Comparison of ENCODE assay signal across 17 cellular contexts in the genomic region with DNA sequence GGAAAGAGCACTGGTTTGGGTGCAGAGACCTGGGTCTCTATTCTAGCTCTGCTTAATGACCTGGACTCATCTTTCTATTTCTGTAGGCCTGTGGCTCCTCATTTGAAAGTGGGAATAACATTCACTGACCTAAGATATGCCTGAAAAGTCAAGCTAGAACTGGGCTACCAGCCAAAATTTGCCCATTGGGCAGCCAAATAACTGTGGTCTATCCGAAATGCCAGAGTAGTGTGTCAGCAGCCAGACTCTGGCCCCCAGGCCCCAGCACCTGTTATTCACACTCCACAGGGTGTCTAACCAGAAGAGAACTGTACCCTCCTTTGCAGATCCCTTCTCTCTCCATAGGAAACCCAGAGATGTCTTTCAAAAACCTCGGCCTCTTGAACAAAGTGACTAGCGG. TPM values are rescaled to one million over a fixed set of nuclear protein-coding genes. Genes with fewer than 3 reads are reported as not detected.
A peak's percentile ranks its signal among the peaks of the same experiment; 100 is the strongest.
DNase-seq lines count a peak whose midpoint lies in the region; ATAC-seq, FAIRE-seq and TF ChIP-seq lines count a peak whose summit lies in the region.
"Had no signal": no experiment of that assay in that cellular context is flagged by ENCODE, and none has a peak within 500 bp of the region (broad histone marks: within the 10 kb centered on the region; RNA-seq: fewer than 3 reads in every experiment).

No MANE protein-coding gene starts in this region.

- H3K9me3 ChIP-seq in SJCRH30 (replicated peaks), result peaks cover 4% of the 10 kb centered on the region
- H3K9me3 ChIP-seq in thyroid gland, result no peaks in the 10 kb centered on the region
- H3K9me3 ChIP-seq: pancreas had no signal

- no peak overlapping the region for H3K4me3 ChIP-seq in SJCRH30
- no peak overlapping the region for H3K4me3 ChIP-seq in fibroblast of the aortic adventitia (ENCODE audit: low read depth, low read length)
- H3K4me3 ChIP-seq in thyroid gland (replicated peaks in 1 of 3), result no peak overlapping the region
- H3K4me3 ChIP-seq: ascending aorta, pancreas, upper lobe of left lung had no signal

- no peak for TF ChIP-seq POLR2A in thyroid gland (IDR thresholded peaks at IDR 0.05)

- H3K27ac ChIP-seq in SJCRH30 (peak overlapping the region; percentile 46), thyroid gland (no peak overlapping the region)
- H3K27ac ChIP-seq: ascending aorta, pancreas, upper lobe of left lung had no signal

- intact Hi-C loops in Right ventricle myocardium superior (cut with DNase I), result no loop called here
- intact Hi-C loops in cardiac septum (cut with DNase I), result no loop called here
- intact Hi-C loops in thyroid gland (cut with DNase I), result no loop called here

- no peaks in the 10 kb centered on the region for H3K36me3 ChIP-seq in SJCRH30
- H3K36me3 ChIP-seq in thyroid gland, result no peaks in the 10 kb centered on the region
- H3K36me3 ChIP-seq: ascending aorta, pancreas, upper lobe of left lung had no signal

- TF ChIP-seq CTCF in fibroblast of the aortic adventitia (IDR thresholded peaks at IDR 0.05; ENCODE audit: insufficient read depth, low read length) (no peak), thyroid gland (IDR thresholded peaks at IDR 0.05) (no peak)

- DNase-seq in Right ventricle myocardium superior (peak; percentile 37), cardiac septum (ENCODE audit: low spot score) (no peak), SJCRH30 (peak; percentile 97 to 99), fibroblast of the aortic adventitia (ENCODE audit: low read depth) (peak; percentile 23), urothelium cell line (ENCODE audit: low spot score) (peak; percentile 91), activated gamma-delta T cell treated with Interleukin-2 at 50 U/mL for 16 hours (no peak), thyroid gland (no peak)
- DNase-seq: activated CD4-positive, alpha-beta T cell treated with anti-CD3 and anti-CD28 coated beads for 4 hours; midbrain; NCI-H1436 treated with DMSO at 0.1 percent for 48 hours; NCI-H526; pancreas; upper lobe of left lung had no signal

- no peak for FAIRE-seq in urothelium cell line (lab: Jason Lieb, UNC)
- FAIRE-seq: A204.1, GM12892, pancreas had no signal

- H3K27me3 ChIP-seq in SJCRH30 (no peaks in the 10 kb centered on the region), thyroid gland (no peaks in the 10 kb centered on the region)
- H3K27me3 ChIP-seq: ascending aorta, pancreas, upper lobe of left lung had no signal

- peak; percentile 38 for ATAC-seq in Right ventricle myocardium superior (ENCODE audit: poor library complexity)
- ATAC-seq in HG02981 (IDR thresholded peaks at IDR 0.05; ENCODE audit: unreplicated experiment), result no peak
- ATAC-seq: pancreas had no signal

- H3K4me1 ChIP-seq in SJCRH30 (peaks cover 22% of the 10 kb centered on the region), thyroid gland (no peaks in the 10 kb centered on the region)
- H3K4me1 ChIP-seq: ascending aorta, pancreas, upper lobe of left lung had no signal

- WGBS in thyroid gland, 2 donors, result 82 to 86% methylated on average over 3 of the region's 3 CpGs

RNA-seq across cellular contexts. Expression of a gene that starts 12.6 kb away (rescaled TPM):
- total RNA-seq in Right ventricle myocardium superior, result 3.8 TPM
- 2.0 TPM for total RNA-seq in cardiac septum
- total RNA-seq in SJCRH30 (2014; rRNA removed; shearing (Covaris generic)), result 0.05 TPM in 1 of 2 replicates, not detected in the other
- 0.45 and 3.2 TPM in 2 replicates for total RNA-seq in fibroblast of the aortic adventitia (ENCODE audit: low replicate concordance)
- total RNA-seq in thyroid gland, result under 1 TPM; under 0.01 to 0.83 (median 0.21) TPM
- total RNA-seq: ascending aorta had no signal

Comparison
In these comparisons a context has a peak if more than half of its experiments do, and no peak if none do; other contexts are left out.
1. DNase-seq: peak in Right ventricle myocardium superior (single experiment), SJCRH30 (2 of 2), fibroblast of the aortic adventitia (single experiment) and urothelium cell line (single experiment); none in cardiac septum (single experiment), activated gamma-delta T cell treated with Interleukin-2 at 50 U/mL for 16 hours (single experiment) and thyroid gland (0 of 2).